ENCODE assay signal across 8 cellular contexts in genomic region chr1:229624906-229625871, GRCh38. TPM values are rescaled to one million over a fixed set of nuclear protein-coding genes. Genes with fewer than 3 reads are reported as not detected.
DNase-seq lines count a peak whose midpoint lies in the region; ATAC-seq and TF ChIP-seq lines count a peak whose summit lies in the region.

No MANE protein-coding gene starts in this region.

- DNase-seq in ACHN (peak; percentile 58), NCI-H510A treated with DMSO at 0.1 percent for 48 hours (lab: John Stamatoyannopoulos, UW) (peak; percentile 47), mesendoderm (peak; percentile 65)
- DNase-seq in activated CD8-positive, alpha-beta T cell treated with anti-CD3 and anti-CD28 coated beads for 36 hours = peak; percentile 78
- peak; percentile 19 to 34 (median 23) for DNase-seq in effector memory CD4-positive, alpha-beta T cell
- DNase-seq in stimulated activated CD8-positive, alpha-beta memory T cell treated with anti-CD3 and anti-CD28 coated beads, Interleukin-15, amount 100 ng/mL, for 4 hours (ENCODE audit: low read depth in 2 of 2) = peak; percentile 23 to 28

- no peak for TF ChIP-seq CTCF in activated CD8-positive, alpha-beta T cell treated with anti-CD3 and anti-CD28 coated beads for 36 hours (IDR thresholded peaks at IDR 0.05)

- peak overlapping the region; percentile 94 for H3K9ac ChIP-seq in mesendoderm (ENCODE audit: low read length)

- peak overlapping the region; percentile 94 for H3K4me3 Mint-ChIP-seq in activated CD8-positive, alpha-beta T cell treated with anti-CD3 and anti-CD28 coated beads for 36 hours

- peak; percentile 15 for ATAC-seq in GM18520 (IDR thresholded peaks at IDR 0.05; ENCODE audit: unreplicated experiment)
- peak; percentile 36 for ATAC-seq in HG03095 (IDR thresholded peaks at IDR 0.05; ENCODE audit: unreplicated experiment)
- ATAC-seq in activated CD8-positive, alpha-beta T cell treated with anti-CD3 and anti-CD28 coated beads for 36 hours = peak; percentile 32

- H2BK5ac ChIP-seq in mesendoderm (ENCODE audit: low read length) = no peak overlapping the region

- H3K36me3 Mint-ChIP-seq in activated CD8-positive, alpha-beta T cell treated with anti-CD3 and anti-CD28 coated beads for 36 hours (ENCODE audit: low read depth) = peaks cover 19% of the 10 kb centered on the region

- POLR2A ChIA-PET in activated CD8-positive, alpha-beta T cell treated with anti-CD3 and anti-CD28 coated beads for 36 hours (lab: Charles Lee) = interaction anchor here (1.0 to 3.1 kb wide), 6 partner anchors 9 to 67 kb away, joined by 3 to 26 read pairs (median 5); partner anchors contain the start of gene ABCB10

- peak overlapping the region; percentile 95 for H3K4ac ChIP-seq in mesendoderm (ENCODE audit: low read depth, low read length)

- peak overlapping the region; percentile 95 for H2BK120ac ChIP-seq in mesendoderm (ENCODE audit: low read depth, low read length)

- peaks cover 50% of the 10 kb centered on the region for H3K4me1 Mint-ChIP-seq in activated CD8-positive, alpha-beta T cell treated with anti-CD3 and anti-CD28 coated beads for 36 hours (ENCODE audit: low read depth)

- H3K27me3 Mint-ChIP-seq in activated CD8-positive, alpha-beta T cell treated with anti-CD3 and anti-CD28 coated beads for 36 hours = no peaks in the 10 kb centered on the region

- no peak overlapping the region for H4K8ac ChIP-seq in mesendoderm (ENCODE audit: low read depth, low read length)

- H3K9me3 Mint-ChIP-seq in activated CD8-positive, alpha-beta T cell treated with anti-CD3 and anti-CD28 coated beads for 36 hours = no peaks in the 10 kb centered on the region

- WGBS in mesendoderm (ENCODE audit: extremely low coverage, insufficient coverage, low lambda C conversion rate) = no CpG with 5 or more reads among the region's 86 CpGs

- no peak overlapping the region for H2AK5ac ChIP-seq in mesendoderm (ENCODE audit: low read length)

- H3K4me3 ChIP-seq in effector memory CD4-positive, alpha-beta T cell (ENCODE audit: insufficient read depth, low read depth, low read length, poor library complexity, severe bottlenecking) = peak overlapping the region; percentile 64
- H3K4me3 ChIP-seq in mesendoderm (ENCODE audit: low read length) = peak overlapping the region; percentile 95

- peak overlapping the region; percentile 94 for H3K18ac ChIP-seq in mesendoderm (ENCODE audit: low read length)

- no peak overlapping the region for H3K23ac ChIP-seq in mesendoderm (ENCODE audit: low read length)

- intact Hi-C loops in activated CD8-positive, alpha-beta T cell treated with anti-CD3 and anti-CD28 coated beads for 36 hours (cut with micrococcal nuclease) = loop anchor here (10.0 kb wide), 1 partner anchor 70 kb away; the partner anchor contains the start of gene ABCB10

- in situ Hi-C loops in ACHN (cut with HindIII; ENCODE audit: low pct_ligation_motif_present, low pct_unique_long_range_greater_than_20kb, low sequenced_read_pairs) = no loop called here

- no peak overlapping the region for H2BK15ac ChIP-seq in mesendoderm (replicated peaks; ENCODE audit: low read depth)

- H3K79me1 ChIP-seq in mesendoderm (ENCODE audit: low read length) = peaks cover 27% of the 10 kb centered on the region

- no peaks in the 10 kb centered on the region for H3K27me3 ChIP-seq in effector memory CD4-positive, alpha-beta T cell (replicated peaks; ENCODE audit: control insufficient read depth, insufficient read depth, low read length, poor library complexity, severe bottlenecking)
- H3K27me3 ChIP-seq in mesendoderm (ENCODE audit: insufficient read depth, low read length, poor library complexity) = no peaks in the 10 kb centered on the region

- H3K27ac ChIP-seq in effector memory CD4-positive, alpha-beta T cell (ENCODE audit: insufficient read depth, low read length, poor library complexity, severe bottlenecking) = peak overlapping the region; percentile 65
- H3K27ac ChIP-seq in mesendoderm (ENCODE audit: low read depth, low read length) = peak overlapping the region; percentile 69

- H3K36me3 ChIP-seq in effector memory CD4-positive, alpha-beta T cell (ENCODE audit: control insufficient read depth, insufficient read depth, low read length) = no peaks in the 10 kb centered on the region
- H3K36me3 ChIP-seq in mesendoderm (ENCODE audit: control insufficient read depth, insufficient read depth, low read length) = no peaks in the 10 kb centered on the region

- peak overlapping the region; percentile 100 for H3K4me2 ChIP-seq in mesendoderm (ENCODE audit: low read length)

- CTCF ChIA-PET in activated CD8-positive, alpha-beta T cell treated with anti-CD3 and anti-CD28 coated beads for 36 hours (lab: Charles Lee) = interaction anchor here (1.1 to 2.3 kb wide), 3 partner anchors 10 to 66 kb away, joined by 3 to 10 read pairs (median 4); partner anchors contain the start of gene ABCB10

- peaks cover 8% of the 10 kb centered on the region for H3K4me1 ChIP-seq in effector memory CD4-positive, alpha-beta T cell (ENCODE audit: control insufficient read depth, insufficient read depth, low read length, poor library complexity, severe bottlenecking)
- peaks cover 6% of the 10 kb centered on the region for H3K4me1 ChIP-seq in mesendoderm (ENCODE audit: control insufficient read depth, low read depth, low read length)

- no peaks in the 10 kb centered on the region for H3K9me3 ChIP-seq in effector memory CD4-positive, alpha-beta T cell (ENCODE audit: control insufficient read depth, low read length)

- peaks cover 58% of the 10 kb centered on the region for H3K79me2 ChIP-seq in mesendoderm (ENCODE audit: control insufficient read depth, insufficient read depth, low read length)

- H3K56ac ChIP-seq in mesendoderm (ENCODE audit: low read length) = peak overlapping the region; percentile 99

- H4K5ac ChIP-seq in mesendoderm (ENCODE audit: low read length) = no peak overlapping the region

- peak overlapping the region; percentile 88 for H3K27ac Mint-ChIP-seq in activated CD8-positive, alpha-beta T cell treated with anti-CD3 and anti-CD28 coated beads for 36 hours

RNA-seq across cellular contexts. Expression of gene TAF5L, which starts 0.7 kb away (rescaled TPM):
- 10 to 100 TPM; 17.7 to 19.5 TPM for total RNA-seq in activated CD8-positive, alpha-beta T cell treated with anti-CD3 and anti-CD28 coated beads for 36 hours
- polyA plus RNA-seq in mesendoderm (2013, experiment 1 of 2) = 22.2 TPM
- 21.6 TPM for polyA plus RNA-seq in mesendoderm (2013, experiment 2 of 2)

RNA-seq across cellular contexts. Expression of gene URB2, which starts 0.9 kb away (rescaled TPM):
- 10 to 100 TPM; 17.4 to 17.7 TPM for total RNA-seq in activated CD8-positive, alpha-beta T cell treated with anti-CD3 and anti-CD28 coated beads for 36 hours
- polyA plus RNA-seq in mesendoderm (2013, experiment 1 of 2) = 13.5 TPM
- polyA plus RNA-seq in mesendoderm (2013, experiment 2 of 2) = 13.5 TPM

Comparison
In these comparisons a context has a peak if more than half of its experiments do, and no peak if none do; other contexts are left out.
1. Peak in every context shown above with its lines: DNase-seq, ATAC-seq, H3K4me3 ChIP-seq and H3K27ac ChIP-seq.
2. DNase-seq: peak in every context shown above with its lines; median percentile 78 in activated CD8-positive, alpha-beta T cell treated with anti-CD3 and anti-CD28 coated beads for 36 hours; 65 in mesendoderm; 58 in ACHN; 47 in NCI-H510A treated with DMSO at 0.1 percent for 48 hours; 26 in stimulated activated CD8-positive, alpha-beta memory T cell treated with anti-CD3 and anti-CD28 coated beads, Interleukin-15, amount 100 ng/mL, for 4 hours; 23 in effector memory CD4-positive, alpha-beta T cell.